Comparison of ENCODE assay signal across 8 cellular contexts in genomic region chr12:57522019-57522886, GRCh38. TPM values are rescaled to one million over a fixed set of nuclear protein-coding genes. Genes with fewer than 3 reads are reported as not detected.
A peak's percentile ranks its signal among the peaks of the same experiment; 100 is the strongest.
DNase-seq lines count a peak whose midpoint lies in the region; FAIRE-seq and TF ChIP-seq lines count a peak whose summit lies in the region.

TSS of gene MBD6 (plus strand) at chr12:57522824. CDS start at chr12:57524304, 1,480 bp downstream.

- H3K4me3 ChIP-seq in fibroblast of villous mesenchyme (ENCODE audit: low read depth, low read length) = peak within 1 kb of the TSS; percentile 87
- peak within 1 kb of the TSS; percentile 87 for H3K4me3 ChIP-seq in neural progenitor cell

- peak; percentile 90 for DNase-seq in ELF-1 (ENCODE audit: low read depth, low spot score)
- peak; percentile 95 for DNase-seq in H54 (ENCODE audit: insufficient read length, low spot score)
- DNase-seq in LoVo (ENCODE audit: low spot score) = peak; percentile 96
- peak; percentile 64 for DNase-seq in SHP77 treated with DMSO at 0.1 percent for 48 hours (lab: John Stamatoyannopoulos, UW)
- DNase-seq in activated effector memory CD4-positive, alpha-beta T cell treated with anti-CD3 and anti-CD28 coated beads, Interleukin-2, amount 50 U/mL, for 16 hours = peak; percentile 96
- DNase-seq in fibroblast of villous mesenchyme (ENCODE audit: low read depth) = peak; percentile 97
- peak; percentile 98 for DNase-seq in neural progenitor cell (ENCODE audit: low spot score)
- DNase-seq in stromal cell of bone marrow (ENCODE audit: low read depth) = peak; percentile 67

- no peaks in the 10 kb centered on the region for H3K9me3 Mint-ChIP-seq in neural progenitor cell

- H3K9me3 ChIP-seq in neural progenitor cell (ENCODE audit: low read depth) = no peaks in the 10 kb centered on the region

- H3K36me3 Mint-ChIP-seq in neural progenitor cell = peaks cover 15% of the 10 kb centered on the region

- peaks cover 33% of the 10 kb centered on the region for H3K4me1 ChIP-seq in neural progenitor cell

- H3K9ac ChIP-seq in neural progenitor cell = peak within 1 kb of the TSS; percentile 73

- no peaks in the 10 kb centered on the region for H3K27me3 ChIP-seq in neural progenitor cell

- no peak for TF ChIP-seq CTCF in fibroblast of villous mesenchyme (IDR thresholded peaks at IDR 0.05; ENCODE audit: insufficient read depth, low read depth, low read length)
- TF ChIP-seq CTCF in neural progenitor cell (IDR thresholded peaks at IDR 0.05) = no peak

- H2AFZ ChIP-seq in neural progenitor cell (replicated peaks) = peak within 1 kb of the TSS; percentile 63

- TF ChIP-seq POLR2A in H54 (IDR thresholded peaks at IDR 0.05; ENCODE audit: low read depth, low read length) = peak; percentile 64; the same call in 1 of the 2 replicates

- H3K27me3 Mint-ChIP-seq in neural progenitor cell (ENCODE audit: insufficient read depth, low read depth) = peaks cover 15% of the 10 kb centered on the region

- H3K27ac Mint-ChIP-seq in neural progenitor cell = peak within 1 kb of the TSS; percentile 95

- peaks cover 24% of the 10 kb centered on the region for H3K79me2 ChIP-seq in neural progenitor cell (ENCODE audit: low read depth)

- peaks cover 55% of the 10 kb centered on the region for H3K4me1 Mint-ChIP-seq in neural progenitor cell

- H3F3A ChIP-seq in neural progenitor cell (ENCODE audit: low read depth) = peaks cover 60% of the 10 kb centered on the region

- H3K36me3 ChIP-seq in neural progenitor cell = no peaks in the 10 kb centered on the region

- H3K4me2 ChIP-seq in neural progenitor cell = peak within 1 kb of the TSS; percentile 80

- H4K20me1 ChIP-seq in neural progenitor cell (ENCODE audit: low read depth) = peaks cover 53% of the 10 kb centered on the region

- FAIRE-seq in H54 (lab: Jason Lieb, UNC) = no peak

- H3K27ac ChIP-seq in neural progenitor cell = peak within 1 kb of the TSS; percentile 73

- peak within 1 kb of the TSS; percentile 98 for H3K4me3 Mint-ChIP-seq in neural progenitor cell

RNA-seq across cellular contexts. Expression of gene MBD6, which starts in this region (rescaled TPM):
- total RNA-seq in fibroblast of villous mesenchyme (4.8 and 6.9 TPM in 2 replicates), neural progenitor cell (ENCODE audit: low replicate concordance) (3.6 and 5.4 TPM in 2 replicates)

Comparison
In these comparisons a context has a peak if more than half of its experiments do, and no peak if none do; other contexts are left out.
1. Peak in every context shown above with its lines: DNase-seq, H3K4me3 ChIP-seq and H3K27ac ChIP-seq.